In genomic region chr19:1049106-1049505, GRCh38 we compare ENCODE assay signal across 24 cellular contexts. TPM values are rescaled to one million over a fixed set of nuclear protein-coding genes. Genes with fewer than 3 reads are reported as not detected.
DNase-seq lines count a peak whose midpoint lies in the region; ATAC-seq, FAIRE-seq and TF ChIP-seq lines count a peak whose summit lies in the region.
"Had no signal": no experiment of that assay in that cellular context is flagged by ENCODE, and none has a peak within 500 bp of the region (broad histone marks: within the 10 kb centered on the region; RNA-seq: fewer than 3 reads in every experiment).

No MANE protein-coding gene starts in this region.

- H3K56ac ChIP-seq in H9 (ENCODE audit: insufficient read length, low read depth, low read length) = no peak overlapping the region

- H2AK5ac ChIP-seq in H9 (ENCODE audit: insufficient read length, low read length) = no peak overlapping the region

- H3K4me3 Mint-ChIP-seq in H9 = no peak overlapping the region
- H3K4me3 Mint-ChIP-seq: CD4-positive, CD25-positive, alpha-beta regulatory T cell; CD8-positive, alpha-beta T cell; HFFc6 had no signal

- H3K4me1 ChIP-seq in H9 (ENCODE audit: insufficient read depth, low read length) (no peaks in the 10 kb centered on the region; the same call in 1 of the 2 replicates), K562 (replicated peaks in 1 of 2; ENCODE audit: control insufficient read depth in 2 of 2, insufficient read depth in 2 of 2, low read length in 2 of 2) (peaks cover 7 to 66% of the 10 kb centered on the region in 2 experiments), kidney (ENCODE audit: control insufficient read depth in 1 of 2, insufficient read depth in 1 of 2, low read depth in 1 of 2, low read length in 2 of 2) (no peaks in the 10 kb centered on the region)
- H3K4me1 ChIP-seq: Caco-2 had no signal

- H3K4ac ChIP-seq in H9 (ENCODE audit: low read depth, low read length) = no peak overlapping the region

- H3K4me2 ChIP-seq in H9 (ENCODE audit: insufficient read depth, insufficient read length, low read length) = no peak overlapping the region
- no peak overlapping the region for H3K4me2 ChIP-seq in K562 (ENCODE audit: insufficient read depth, low read length)

- in situ Hi-C loops in K562 (cut with MboI) = no loop called here

- H4K20me1 ChIP-seq in H9 (ENCODE audit: control insufficient read depth, insufficient read depth, insufficient read length) (no peaks in the 10 kb centered on the region), K562 (replicated peaks; ENCODE audit: control insufficient read depth, insufficient read depth, low read length) (no peaks in the 10 kb centered on the region)

- H3K36me3 ChIP-seq in K562 (ENCODE audit: control insufficient read depth, insufficient read depth, low read length) (peaks cover 66% of the 10 kb centered on the region; the same call in 2 of the 3 replicates), kidney (ENCODE audit: control insufficient read depth in 1 of 2, insufficient read depth in 2 of 2, low read length in 2 of 2) (no peaks in the 10 kb centered on the region)

- H3K27ac ChIP-seq in H9 (ENCODE audit: insufficient read length, low read depth, low read length) = no peak overlapping the region
- H3K27ac ChIP-seq in K562 (ENCODE audit: extremely low read depth, low read depth, low read length) = no peak overlapping the region
- H3K27ac ChIP-seq in kidney (ENCODE audit: low read depth in 2 of 2, low read length in 2 of 2) = no peak overlapping the region
- H3K27ac ChIP-seq: GM23248 had no signal

- H2BK5ac ChIP-seq in H9 (ENCODE audit: insufficient read length, low read length) = no peak overlapping the region

- no peak overlapping the region for H4K91ac ChIP-seq in H9 (ENCODE audit: insufficient read length, low read depth, low read length)

- H3T11ph ChIP-seq in H9 (ENCODE audit: low read length) = no peak overlapping the region

- H3K4me3 ChIP-seq in K562 (no peak overlapping the region), kidney (ENCODE audit: low read length in 2 of 2) (no peak overlapping the region)
- H3K4me3 ChIP-seq: GM12878, GM23248 had no signal

- CTCF ChIA-PET in K562 (lab: Yijun Ruan, JAX; ENCODE audit: low intra/inter-chr PET ratio) = no interaction called here

- no peak for TF ChIP-seq POLR2A in K562 (conservative IDR thresholded peaks at IDR 0.05)

- no peak overlapping the region for H4K8ac ChIP-seq in H9 (replicated peaks; ENCODE audit: insufficient read length, low read depth, low read length)

- DNase-seq in H9 (peak; percentile 24), K562 (ENCODE audit: extremely low read depth in 1 of 4, low spot score in 3 of 4) (no peak), kidney (peak; percentile 63), SIG-M5 (lab: John Stamatoyannopoulos, UW) (no peak), NK-92 (lab: John Stamatoyannopoulos, UW; ENCODE audit: unreplicated experiment) (no peak), pons (ENCODE audit: low spot score) (no peak)
- DNase-seq: C1 segment of cervical spinal cord; Caco-2; CD4-positive, CD25-positive, alpha-beta regulatory T cell; CD8-positive, alpha-beta T cell; DMS 273 treated with DMSO at 0.1 percent for 48 hours; DMS79; EL; GDM1; GM23248; H7; HFFc6 had no signal

- H3K36me3 Mint-ChIP-seq in H9 (ENCODE audit: insufficient read depth in 1 of 3, low read depth in 3 of 3) = peaks cover 0 to 8% (median 2%) of the 10 kb centered on the region in 3 experiments; a peak in 2 of 7 replicates

- intact Hi-C loops in K562 (cut with micrococcal nuclease) (no loop called here), kidney (cut with DNase I) (no loop called here)

- no peak overlapping the region for H2BK20ac ChIP-seq in H9 (ENCODE audit: low read depth, low read length, poor library complexity, severe bottlenecking)

- H3K79me2 ChIP-seq in H9 (ENCODE audit: insufficient read depth, low read length) (no peaks in the 10 kb centered on the region), K562 (ENCODE audit: control insufficient read depth, insufficient read depth, low read length) (peaks cover 11% of the 10 kb centered on the region)

- H3K27me3 Mint-ChIP-seq in H9 (ENCODE audit: low read depth) = no peaks in the 10 kb centered on the region
- H3K27me3 Mint-ChIP-seq: CD4-positive, CD25-positive, alpha-beta regulatory T cell had no signal

- H3K23ac ChIP-seq in H9 (ENCODE audit: insufficient read length, low read depth, low read length) = no peak overlapping the region

- no peak overlapping the region for H2BK12ac ChIP-seq in H9 (ENCODE audit: insufficient read length, low read depth, low read length)

- H3K4me1 Mint-ChIP-seq in H9 = peaks cover 2 to 19% of the 10 kb centered on the region in 2 experiments; a peak in 3 of 4 replicates

- H3K27me3 ChIP-seq in H9 (ENCODE audit: insufficient read depth, low read length) (no peaks in the 10 kb centered on the region), K562 (ENCODE audit: control insufficient read depth in 2 of 2, insufficient read depth in 2 of 2, low read length in 2 of 2) (no peaks in the 10 kb centered on the region)

- no peaks in the 10 kb centered on the region for H3K79me1 ChIP-seq in H9 (ENCODE audit: insufficient read depth, low read depth, low read length, poor library complexity, severe bottlenecking)

- H2BK120ac ChIP-seq in H9 (ENCODE audit: low read depth, low read length, poor library complexity, severe bottlenecking) = no peak overlapping the region

- no peaks in the 10 kb centered on the region for H3K9me3 Mint-ChIP-seq in H9
- H3K9me3 Mint-ChIP-seq: CD8-positive, alpha-beta T cell had no signal

- H3K27ac Mint-ChIP-seq in H9 = no peak overlapping the region
- H3K27ac Mint-ChIP-seq: CD4-positive, CD25-positive, alpha-beta regulatory T cell; CD8-positive, alpha-beta T cell; HFFc6 had no signal

- H3K18ac ChIP-seq in H9 (ENCODE audit: insufficient read length, low read depth, low read length) = no peak overlapping the region

- no peak for ATAC-seq in K562
- ATAC-seq: CD8-positive, alpha-beta T cell; GM12878 had no signal

- POLR2A ChIA-PET in K562 (lab: Yijun Ruan, JAX) = interaction anchor here (1.2 kb wide), 1 partner anchor 9 kb away, joined by 3 read pairs; no protein-coding TSS in a partner anchor

- TF ChIP-seq CTCF in H9 (conservative IDR thresholded peaks at IDR 0.05) (no peak), K562 (IDR thresholded peaks at IDR 0.05 in 2 of 3, conservative IDR thresholded peaks at IDR 0.05 in 1 of 3; ENCODE audit: insufficient read depth in 2 of 3, low read depth in 1 of 3, low read length in 3 of 3) (no peak), kidney (IDR thresholded peaks at IDR 0.05; ENCODE audit: borderline replicate concordance, extremely low read depth, insufficient read depth) (no peak)

- no peaks in the 10 kb centered on the region for H3K9me3 ChIP-seq in H9 (ENCODE audit: control insufficient read depth, low read depth, low read length)
- H3K9me3 ChIP-seq in K562 (replicated peaks; ENCODE audit: control insufficient read depth, insufficient read depth, low read depth, low read length) = no peaks in the 10 kb centered on the region
- H3K9me3 ChIP-seq in kidney (ENCODE audit: control insufficient read depth in 1 of 2, low read length in 2 of 2) = no peaks in the 10 kb centered on the region
- H3K9me3 ChIP-seq: Caco-2 had no signal

- H2AFZ ChIP-seq in H9 (ENCODE audit: low read length) (no peak overlapping the region), K562 (ENCODE audit: low read depth, low read length) (no peak overlapping the region)
- H2AFZ ChIP-seq: GM23248 had no signal

- no peaks in the 10 kb centered on the region for H3K9me1 ChIP-seq in K562 (ENCODE audit: control insufficient read depth, insufficient read depth, low read length)

- H2BK15ac ChIP-seq in H9 (ENCODE audit: low read depth, low read length) = no peak overlapping the region

- WGBS in H9 (ENCODE audit: extremely low coverage, insufficient read length, low lambda C conversion rate) = no CpG with 5 or more reads among the region's 17 CpGs
- WGBS in K562 (ENCODE audit: insufficient coverage, low coverage, missing lambda C conversion rate) = 97% methylated on average over 9 of the region's 17 CpGs

- H4K5ac ChIP-seq in H9 (ENCODE audit: insufficient read length, low read depth, low read length) = no peak overlapping the region

- no peak for FAIRE-seq in K562 (lab: Jason Lieb, UNC)
- no peak for FAIRE-seq in kidney (lab: Jason Lieb, UNC)
- FAIRE-seq: D721Med, GM12878, GM19239, H1 had no signal

- BruUV-seq in K562 (replicated peaks; lab: Mats Ljungman, UMichigan) = no TSS peak

- H3K14ac ChIP-seq in H9 (ENCODE audit: insufficient read depth, low read length) = no peak overlapping the region

- no peak for TF ChIP-seq RAD21 in K562 (CRISPR knock-in tag; conservative IDR thresholded peaks at IDR 0.05 in 1 of 2, IDR thresholded peaks at IDR 0.05 in 1 of 2)

- H3K9ac ChIP-seq in H9 (ENCODE audit: extremely low read depth, insufficient read length, low read length) = no peak overlapping the region
- no peak overlapping the region for H3K9ac ChIP-seq in K562 (ENCODE audit: insufficient read depth in 1 of 2, low read depth in 2 of 2, low read length in 2 of 2)
- no peak overlapping the region for H3K9ac ChIP-seq in kidney (ENCODE audit: low read length in 2 of 2)
- H3K9ac ChIP-seq: GM23248 had no signal

- no peak for TF ChIP-seq EP300 in K562 (IDR thresholded peaks at IDR 0.05; ENCODE audit: low read length)

- H3K23me2 ChIP-seq in H9 (ENCODE audit: insufficient read length, low read depth, low read length, poor library complexity, severe bottlenecking) = no peaks in the 10 kb centered on the region

RNA-seq across cellular contexts. Expression of gene ABCA7, which starts 9.2 kb away (rescaled TPM):
- total RNA-seq in H9 (2021) (28.3 and 34.6 TPM in 2 replicates), K562 (2014; rRNA removed) (31.4 and 45.4 TPM in 2 replicates), K562 (2014; rRNA removed; fragmentation: Illumina TruSeq; extraction: Trizol) (8.9 and 12.7 TPM in 2 replicates), K562 (2015; rRNA removed; fragmentation: Illumina TruSeq; extraction: Trizol) (19.1 and 22.8 TPM in 2 replicates), K562 (2021) (90.0 and 96.1 TPM in 2 replicates), kidney (20.4 TPM)
- 266 and 789 TPM in 2 replicates for total RNA-seq in K562 (2011; cell fraction: chromatin; rRNA removed; ENCODE audit: low replicate concordance)
- 519 and 639 TPM in 2 replicates for total RNA-seq in K562 (2011; cell fraction: nucleolus; rRNA removed)
- total RNA-seq in K562 (2011; cell fraction: nucleoplasm; rRNA removed) = 258 and 297 TPM in 2 replicates
- polyA plus RNA-seq in K562 (2011; rRNA removed) (32.6 and 52.0 TPM in 2 replicates), K562 (2014; fragmentation: Illumina TruSeq; extraction: Trizol) (31.2 and 32.6 TPM in 2 replicates), K562 (2014; fragmentation: Nextera tagmentation; extraction: Ambion mirVana) (1 to 10 TPM; 2.3 to 3.0 TPM), K562 (2014; rRNA removed) (73.5 and 94.1 TPM in 2 replicates), kidney (ENCODE audit: insufficient read depth, low read depth, low replicate concordance) (11.7 TPM)
- 31.0 and 47.7 TPM in 2 replicates for polyA plus RNA-seq in K562 (2011; cell fraction: cytosol; rRNA removed)
- 504 and 724 TPM in 2 replicates for polyA plus RNA-seq in K562 (2011; cell fraction: nucleus; rRNA removed)
- 65.1 and 67.9 TPM in 2 replicates for polyA plus RNA-seq in K562 (2012)
- 13.1 and 14.8 TPM in 2 replicates for polyA minus RNA-seq in K562 (2011; rRNA and poly(A)+ RNA removed)
- 24.3 and 51.6 TPM in 2 replicates for polyA minus RNA-seq in K562 (2011; cell fraction: cytosol; rRNA and poly(A)+ RNA removed)
- 164 and 176 TPM in 2 replicates for polyA minus RNA-seq in K562 (2011; cell fraction: nucleus; rRNA and poly(A)+ RNA removed)

RNA-seq across cellular contexts. Expression of gene ARHGAP45, which starts 17.9 kb away (rescaled TPM):
- total RNA-seq in H9 (2021) (35.0 and 39.8 TPM in 2 replicates), K562 (2014; rRNA removed) (22.1 and 31.1 TPM in 2 replicates), K562 (2014; rRNA removed; fragmentation: Illumina TruSeq; extraction: Trizol) (1.0 and 1.8 TPM in 2 replicates), K562 (2015; rRNA removed; fragmentation: Illumina TruSeq; extraction: Trizol) (4.2 and 6.0 TPM in 2 replicates), K562 (2021) (18.0 and 19.9 TPM in 2 replicates), kidney (50.0 TPM)
- 25.6 and 81.0 TPM in 2 replicates for total RNA-seq in K562 (2011; cell fraction: chromatin; rRNA removed; ENCODE audit: low replicate concordance)
- 39.0 and 49.5 TPM in 2 replicates for total RNA-seq in K562 (2011; cell fraction: nucleolus; rRNA removed)
- total RNA-seq in K562 (2011; cell fraction: nucleoplasm; rRNA removed) = 22.7 and 24.1 TPM in 2 replicates
- polyA plus RNA-seq in K562 (2011; rRNA removed) (4.4 and 7.6 TPM in 2 replicates), K562 (2014; fragmentation: Illumina TruSeq; extraction: Trizol) (1.9 and 6.9 TPM in 2 replicates), K562 (2014; fragmentation: Nextera tagmentation; extraction: Ambion mirVana) (under 1 TPM; 0.08 to 0.63 TPM), K562 (2014; rRNA removed) (16.3 and 20.2 TPM in 2 replicates), kidney (ENCODE audit: insufficient read depth, low read depth, low replicate concordance) (11.8 TPM)
- polyA plus RNA-seq in K562 (2011; cell fraction: cytosol; rRNA removed) = 5.6 and 12.6 TPM in 2 replicates
- polyA plus RNA-seq in K562 (2011; cell fraction: nucleus; rRNA removed) = 17.8 and 38.7 TPM in 2 replicates
- 15.0 and 15.2 TPM in 2 replicates for polyA plus RNA-seq in K562 (2012)
- 1.7 and 2.0 TPM in 2 replicates for polyA minus RNA-seq in K562 (2011; rRNA and poly(A)+ RNA removed)
- 6.2 and 8.5 TPM in 2 replicates for polyA minus RNA-seq in K562 (2011; cell fraction: cytosol; rRNA and poly(A)+ RNA removed)
- polyA minus RNA-seq in K562 (2011; cell fraction: nucleus; rRNA and poly(A)+ RNA removed) = 5.5 and 6.6 TPM in 2 replicates

RNA-seq across cellular contexts. Expression of gene CNN2, which starts 22.7 kb away (rescaled TPM):
- total RNA-seq in H9 (2021) (524 and 529 TPM in 2 replicates), K562 (2014; rRNA removed) (82.3 and 124 TPM in 2 replicates), K562 (2014; rRNA removed; fragmentation: Illumina TruSeq; extraction: Trizol) (33.7 and 45.6 TPM in 2 replicates), K562 (2015; rRNA removed; fragmentation: Illumina TruSeq; extraction: Trizol) (52.7 and 54.9 TPM in 2 replicates), K562 (2021) (161 and 174 TPM in 2 replicates), kidney (131 TPM)
- total RNA-seq in K562 (2011; cell fraction: chromatin; rRNA removed; ENCODE audit: low replicate concordance) = 25.1 and 70.9 TPM in 2 replicates
- 40.8 and 41.4 TPM in 2 replicates for total RNA-seq in K562 (2011; cell fraction: nucleolus; rRNA removed)
- 34.4 and 52.1 TPM in 2 replicates for total RNA-seq in K562 (2011; cell fraction: nucleoplasm; rRNA removed)
- polyA plus RNA-seq in K562 (2011; rRNA removed) (36.4 and 61.3 TPM in 2 replicates), K562 (2014; fragmentation: Illumina TruSeq; extraction: Trizol) (123 and 158 TPM in 2 replicates), K562 (2014; fragmentation: Nextera tagmentation; extraction: Ambion mirVana) (10 to 100 TPM; 12.1 to 12.8 TPM), K562 (2014; rRNA removed) (71.3 and 73.3 TPM in 2 replicates), kidney (ENCODE audit: insufficient read depth, low read depth, low replicate concordance) (64.1 TPM)
- 82.9 and 105 TPM in 2 replicates for polyA plus RNA-seq in K562 (2011; cell fraction: cytosol; rRNA removed)
- 42.5 and 55.7 TPM in 2 replicates for polyA plus RNA-seq in K562 (2011; cell fraction: nucleus; rRNA removed)
- 82.7 and 152 TPM in 2 replicates for polyA plus RNA-seq in K562 (2012)
- polyA minus RNA-seq in K562 (2011; rRNA and poly(A)+ RNA removed) = 45.8 and 50.7 TPM in 2 replicates
- polyA minus RNA-seq in K562 (2011; cell fraction: cytosol; rRNA and poly(A)+ RNA removed) = 132 and 161 TPM in 2 replicates
- 9.0 and 15.9 TPM in 2 replicates for polyA minus RNA-seq in K562 (2011; cell fraction: nucleus; rRNA and poly(A)+ RNA removed)

RNA-seq across cellular contexts. Expression of gene RNU6-2, which starts 27.8 kb away (rescaled TPM):
- total RNA-seq in H9 (2021) = not detected in 2 replicates
- total RNA-seq in K562 (2011; cell fraction: chromatin; rRNA removed; ENCODE audit: low replicate concordance) = not detected in 2 replicates
- not detected in 2 replicates for total RNA-seq in K562 (2011; cell fraction: nucleolus; rRNA removed)
- not detected in 2 replicates for total RNA-seq in K562 (2011; cell fraction: nucleoplasm; rRNA removed)
- not detected in 2 replicates for total RNA-seq in K562 (2014; rRNA removed)
- total RNA-seq in K562 (2014; rRNA removed; fragmentation: Illumina TruSeq; extraction: Trizol) = not detected in 2 replicates
- total RNA-seq in K562 (2015; rRNA removed; fragmentation: Illumina TruSeq; extraction: Trizol) = not detected in 2 replicates
- not detected in 2 replicates for total RNA-seq in K562 (2021)
- not detected in 2 replicates for polyA plus RNA-seq in K562 (2011; rRNA removed)
- polyA plus RNA-seq in K562 (2011; cell fraction: cytosol; rRNA removed) = not detected in 2 replicates
- not detected in 2 replicates for polyA plus RNA-seq in K562 (2011; cell fraction: nucleus; rRNA removed)
- not detected in 2 replicates for polyA plus RNA-seq in K562 (2012)
- polyA plus RNA-seq in K562 (2014; fragmentation: Illumina TruSeq; extraction: Trizol) = not detected in 2 replicates
- polyA plus RNA-seq in K562 (2014; fragmentation: Nextera tagmentation; extraction: Ambion mirVana) = not detected
- not detected in 2 replicates for polyA plus RNA-seq in K562 (2014; rRNA removed)
- under 0.01 TPM in 2 replicates for polyA minus RNA-seq in K562 (2011; rRNA and poly(A)+ RNA removed)
- 667 TPM in 1 of 2 replicates, not detected in the other for polyA minus RNA-seq in K562 (2011; cell fraction: cytosol; rRNA and poly(A)+ RNA removed)
- under 0.01 TPM in 1 of 2 replicates, not detected in the other for polyA minus RNA-seq in K562 (2011; cell fraction: nucleus; rRNA and poly(A)+ RNA removed)
- total RNA-seq in kidney = not detected
- polyA plus RNA-seq in kidney (ENCODE audit: insufficient read depth, low read depth, low replicate concordance) = not detected
- total RNA-seq: A172; A673; Caco-2; CD4-positive, CD25-positive, alpha-beta regulatory T cell; CD8-positive, alpha-beta T cell; GM12878; GM23248; H1; H7; HFFc6 had no signal
- polyA plus RNA-seq: BJ; CD4-positive, CD25-positive, alpha-beta regulatory T cell; GM12878; GM23248; H1 had no signal

RNA-seq across cellular contexts. Expression of gene TMEM259, which starts 28.2 kb away (rescaled TPM):
- total RNA-seq in H9 (2021) = 169 and 171 TPM in 2 replicates
- total RNA-seq in K562 (2011; cell fraction: chromatin; rRNA removed; ENCODE audit: low replicate concordance) = 157 and 512 TPM in 2 replicates
- 498 and 541 TPM in 2 replicates for total RNA-seq in K562 (2011; cell fraction: nucleolus; rRNA removed)
- 251 and 289 TPM in 2 replicates for total RNA-seq in K562 (2011; cell fraction: nucleoplasm; rRNA removed)
- total RNA-seq in K562 (2014; rRNA removed) = 135 and 169 TPM in 2 replicates
- total RNA-seq in K562 (2014; rRNA removed; fragmentation: Illumina TruSeq; extraction: Trizol) = 13.4 and 18.5 TPM in 2 replicates
- total RNA-seq in K562 (2015; rRNA removed; fragmentation: Illumina TruSeq; extraction: Trizol) = 59.7 and 60.9 TPM in 2 replicates
- 176 and 193 TPM in 2 replicates for total RNA-seq in K562 (2021)
- 83.2 and 158 TPM in 2 replicates for polyA plus RNA-seq in K562 (2011; rRNA removed)
- 163 and 311 TPM in 2 replicates for polyA plus RNA-seq in K562 (2011; cell fraction: cytosol; rRNA removed)
- 1,374 and 1,890 TPM in 2 replicates for polyA plus RNA-seq in K562 (2011; cell fraction: nucleus; rRNA removed)
- 118 and 187 TPM in 2 replicates for polyA plus RNA-seq in K562 (2012)
- polyA plus RNA-seq in K562 (2014; fragmentation: Illumina TruSeq; extraction: Trizol) = 63.6 and 79.5 TPM in 2 replicates
- polyA plus RNA-seq in K562 (2014; fragmentation: Nextera tagmentation; extraction: Ambion mirVana) = under 1 TPM; 0.52 to 0.57 TPM
- 225 and 231 TPM in 2 replicates for polyA plus RNA-seq in K562 (2014; rRNA removed)
- 18.2 and 31.6 TPM in 2 replicates for polyA minus RNA-seq in K562 (2011; rRNA and poly(A)+ RNA removed)
- polyA minus RNA-seq in K562 (2011; cell fraction: cytosol; rRNA and poly(A)+ RNA removed) = 42.1 and 50.9 TPM in 2 replicates
- 105 and 111 TPM in 2 replicates for polyA minus RNA-seq in K562 (2011; cell fraction: nucleus; rRNA and poly(A)+ RNA removed)
- total RNA-seq in kidney = 180 TPM
- 129 TPM for polyA plus RNA-seq in kidney (ENCODE audit: insufficient read depth, low read depth, low replicate concordance)

Comparison
In these comparisons a context has a peak if more than half of its experiments do, and no peak if none do; other contexts are left out.
1. DNase-seq: peak in H9 (single experiment) and kidney (single experiment); none in K562 (0 of 4), SIG-M5 (single experiment), NK-92 (single experiment) and pons (single experiment).